Comparison of ENCODE assay signal across 17 cellular contexts in the genomic region with DNA sequence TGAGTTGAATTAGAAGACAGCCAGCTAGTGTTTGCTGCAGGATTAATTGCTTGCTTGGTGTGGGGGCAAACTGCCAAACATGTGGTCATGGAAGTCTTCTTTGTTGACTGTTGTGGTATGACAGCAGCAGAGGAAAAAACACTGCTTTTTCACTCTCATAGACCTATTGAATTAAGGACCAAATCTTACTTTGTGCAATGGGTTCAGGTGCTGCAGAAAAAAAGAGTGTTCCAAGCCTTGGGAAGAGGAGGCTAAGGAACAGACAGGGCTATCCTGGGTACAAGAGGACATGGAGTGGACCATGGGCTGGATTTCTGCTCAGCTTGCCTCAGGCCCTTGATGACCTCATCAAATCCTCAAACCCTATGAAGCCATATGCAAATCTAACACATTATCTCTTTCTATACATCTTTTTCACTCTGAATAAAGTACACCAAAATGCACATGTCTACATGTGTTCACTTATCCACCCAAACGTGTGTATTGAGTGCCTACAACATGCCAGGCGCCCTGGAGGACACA.
A peak's percentile ranks its signal among the peaks of the same experiment; 100 is the strongest.
DNase-seq lines count a peak whose midpoint lies in the region; TF ChIP-seq lines count a peak whose summit lies in the region.
"Had no signal": no experiment of that assay in that cellular context is flagged by ENCODE, and none has a peak within 500 bp of the region (broad histone marks: within the 10 kb centered on the region; RNA-seq: fewer than 3 reads in every experiment).

No MANE protein-coding gene starts in this region.

- H3K9me3 Mint-ChIP-seq in endodermal cell: no peaks in the 10 kb centered on the region
- H3K9me3 Mint-ChIP-seq: activated naive CD8-positive, alpha-beta T cell treated with anti-CD3 and anti-CD28 coated beads for 36 hours; natural killer cell treated with Interleukin-12 subunit alpha and Interleukin-12 subunit beta and Interleukin-15 and Interleukin-18, amount 100 ng/mL, for 72 hours had no signal

- no peaks in the 10 kb centered on the region for H3K27me3 Mint-ChIP-seq in endodermal cell (ENCODE audit: insufficient read depth)

- peaks cover 23% of the 10 kb centered on the region for H3K4me1 ChIP-seq in endodermal cell (ENCODE audit: control insufficient read depth, insufficient read depth, low read length)
- H3K4me1 ChIP-seq in mammary epithelial cell (ENCODE audit: insufficient read depth, low read length): no peaks in the 10 kb centered on the region

- no peaks in the 10 kb centered on the region for H3K36me3 Mint-ChIP-seq in endodermal cell (ENCODE audit: low read depth)
- H3K36me3 Mint-ChIP-seq: activated naive CD8-positive, alpha-beta T cell treated with anti-CD3 and anti-CD28 coated beads for 36 hours; natural killer cell treated with Interleukin-12 subunit alpha and Interleukin-12 subunit beta and Interleukin-15 and Interleukin-18, amount 100 ng/mL, for 72 hours had no signal

- DNase-seq in DMS53 treated with DMSO at 0.1 percent for 48 hours (lab: John Stamatoyannopoulos, UW; ENCODE audit: unreplicated experiment): peak; percentile 72
- peak; percentile 75 for DNase-seq in NCI-H2029 treated with DMSO at 0.1 percent for 48 hours (lab: John Stamatoyannopoulos, UW)
- no peak for DNase-seq in endodermal cell
- no peak for DNase-seq in amniotic stem cell (lab: John Stamatoyannopoulos, UW)
- no peak for DNase-seq in NCI-H510A treated with DMSO at 0.1 percent for 48 hours (lab: John Stamatoyannopoulos, UW)
- DNase-seq in mammary epithelial cell: no peak
- DNase-seq in activated CD4-positive, alpha-beta T cell treated with anti-CD3 and anti-CD28 coated beads, Interleukin-2, amount 50 U/mL, for 4 hours: no peak
- DNase-seq: activated naive CD8-positive, alpha-beta T cell treated with anti-CD3 and anti-CD28 coated beads for 36 hours; activated T-cell treated with anti-CD3 and anti-CD28 coated beads, Interleukin-2, amount 50 U/mL, for 48 hours; central memory CD4-positive, alpha-beta T cell; GOT3; retina had no signal

- H3K36me3 ChIP-seq in endodermal cell (ENCODE audit: control insufficient read depth, insufficient read depth, low read length) (peaks cover 10% of the 10 kb centered on the region), mammary epithelial cell (ENCODE audit: insufficient read depth, low read length) (no peaks in the 10 kb centered on the region)
- H3K36me3 ChIP-seq: SJSA1 had no signal

- H3K9ac ChIP-seq in endodermal cell (ENCODE audit: extremely low read depth, low read length, poor library complexity, severe bottlenecking) (peak overlapping the region; percentile 19), mammary epithelial cell (ENCODE audit: insufficient read depth, low read length) (no peak overlapping the region)

- no peak overlapping the region for H3K4me3 Mint-ChIP-seq in endodermal cell
- H3K4me3 Mint-ChIP-seq: activated naive CD8-positive, alpha-beta T cell treated with anti-CD3 and anti-CD28 coated beads for 36 hours; B cell; natural killer cell treated with Interleukin-12 subunit alpha and Interleukin-12 subunit beta and Interleukin-15 and Interleukin-18, amount 100 ng/mL, for 72 hours had no signal

- in situ Hi-C loops in mammary epithelial cell (cut with MboI; ENCODE audit: low sequenced_read_pairs in 2 of 2): no loop called here

- no peaks in the 10 kb centered on the region for H3K79me2 ChIP-seq in mammary epithelial cell (ENCODE audit: insufficient read depth, low read length)

- intact Hi-C loops in mammary epithelial cell (cut with micrococcal nuclease): no loop called here

- H3K4me1 Mint-ChIP-seq in endodermal cell: peaks cover 69% of the 10 kb centered on the region
- H3K4me1 Mint-ChIP-seq: activated naive CD8-positive, alpha-beta T cell treated with anti-CD3 and anti-CD28 coated beads for 36 hours; B cell had no signal

- peak overlapping the region; percentile 63 for H3K4me3 ChIP-seq in endodermal cell (ENCODE audit: low read length)
- no peak overlapping the region for H3K4me3 ChIP-seq in mammary epithelial cell (replicated peaks in 1 of 3; ENCODE audit: insufficient read depth in 1 of 3, low read depth in 2 of 3, low read length in 3 of 3)
- H3K4me3 ChIP-seq: lung, SJSA1 had no signal

- no TSS peak for BruUV-seq in mammary epithelial cell (replicated peaks; lab: Mats Ljungman, UMichigan)

- H3K27ac ChIP-seq in 22Rv1 (peak overlapping the region; percentile 51), endodermal cell (ENCODE audit: low read depth, low read length) (no peak overlapping the region), mammary epithelial cell (ENCODE audit: insufficient read depth, low read depth, low read length) (no peak overlapping the region)
- H3K27ac ChIP-seq: SJSA1 had no signal

- no peaks in the 10 kb centered on the region for H3K9me3 ChIP-seq in endodermal cell (ENCODE audit: control insufficient read depth, low read length)
- H3K9me3 ChIP-seq in mammary epithelial cell (replicated peaks; ENCODE audit: insufficient read depth, low read length): no peaks in the 10 kb centered on the region
- H3K9me3 ChIP-seq: SJSA1 had no signal

- H3K27me3 ChIP-seq in endodermal cell (ENCODE audit: control insufficient read depth, insufficient read depth, low read length, poor library complexity, severe bottlenecking) (no peaks in the 10 kb centered on the region), mammary epithelial cell (ENCODE audit: insufficient read depth, low read length) (no peaks in the 10 kb centered on the region)
- H3K27me3 ChIP-seq: SJSA1 had no signal

- H3K27ac Mint-ChIP-seq in endodermal cell: peak overlapping the region; percentile 71
- H3K27ac Mint-ChIP-seq: activated naive CD8-positive, alpha-beta T cell treated with anti-CD3 and anti-CD28 coated beads for 36 hours; B cell; natural killer cell treated with Interleukin-12 subunit alpha and Interleukin-12 subunit beta and Interleukin-15 and Interleukin-18, amount 100 ng/mL, for 72 hours had no signal

- no peak overlapping the region for H2AFZ ChIP-seq in mammary epithelial cell (ENCODE audit: low read depth, low read length)

- CTCF ChIA-PET in mammary epithelial cell (lab: Charles Lee; ENCODE audit: low non-redundant PET): no interaction called here

- no peak for TF ChIP-seq CTCF in 22Rv1 (IDR thresholded peaks at IDR 0.05)
- TF ChIP-seq CTCF in endodermal cell (conservative IDR thresholded peaks at IDR 0.05): no peak
- TF ChIP-seq CTCF in mammary epithelial cell (conservative IDR thresholded peaks at IDR 0.05 in 1 of 2, IDR thresholded peaks at IDR 0.05 in 1 of 2; ENCODE audit: extremely low read depth in 1 of 2, insufficient read depth in 1 of 2, low read depth in 1 of 2, low read length in 2 of 2): no peak

- 83 to 95% methylated on average over 2 of the region's 2 CpGs for WGBS in endodermal cell (ENCODE audit: insufficient coverage in 1 of 2, insufficient read length in 1 of 2), 2 experiments
- WGBS in mammary epithelial cell (ENCODE audit: low coverage, missing lambda C conversion rate): 73% methylated on average over 2 of the region's 2 CpGs

- H3K4me2 ChIP-seq in mammary epithelial cell (ENCODE audit: insufficient read depth, low read depth, low read length): no peak overlapping the region

- dilution Hi-C loops in mammary epithelial cell (cut with HindIII; ENCODE audit: low sequenced_read_pairs): no loop called here

- no peaks in the 10 kb centered on the region for H4K20me1 ChIP-seq in mammary epithelial cell (ENCODE audit: insufficient read depth, low read length)

Comparison
In these comparisons a context has a peak if more than half of its experiments do, and no peak if none do; other contexts are left out.
1. DNase-seq: peak in DMS53 treated with DMSO at 0.1 percent for 48 hours (single experiment) and NCI-H2029 treated with DMSO at 0.1 percent for 48 hours (single experiment); none in endodermal cell (single experiment), amniotic stem cell (single experiment), NCI-H510A treated with DMSO at 0.1 percent for 48 hours (single experiment), mammary epithelial cell (single experiment) and activated CD4-positive, alpha-beta T cell treated with anti-CD3 and anti-CD28 coated beads, Interleukin-2, amount 50 U/mL, for 4 hours (0 of 2).